Comparison of ENCODE assay signal across 8 cellular contexts in the genomic region with DNA sequence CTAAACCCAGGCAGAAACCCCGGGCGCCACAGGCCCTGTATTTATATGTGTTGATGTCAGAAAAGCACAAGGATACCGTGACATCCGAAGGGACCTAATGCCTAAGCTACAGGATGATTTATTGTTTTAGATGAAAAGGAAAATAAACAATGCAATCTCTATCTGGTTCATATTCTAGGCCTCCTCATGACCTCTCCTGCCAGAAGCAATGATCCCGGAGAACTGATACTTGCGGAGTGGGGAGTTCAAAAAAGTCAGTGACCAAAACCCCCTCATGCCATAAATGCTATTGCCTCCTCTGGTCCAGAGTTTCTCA. TPM values are rescaled to one million over a fixed set of nuclear protein-coding genes. Genes with fewer than 3 reads are reported as not detected.
DNase-seq lines count a peak whose midpoint lies in the region; ATAC-seq and TF ChIP-seq lines count a peak whose summit lies in the region.

No MANE protein-coding gene starts in this region.

- peak overlapping the region; percentile 91 for H3K27ac ChIP-seq in HEK293 (ENCODE audit: extremely low read depth, low read depth, low read length)
- H3K27ac ChIP-seq in spleen: peak overlapping the region; percentile 50 to 90 (median 82)

- no peak overlapping the region for H3K27ac Mint-ChIP-seq in activated CD4-positive, alpha-beta memory T cell treated with anti-CD3 and anti-CD28 coated beads, Interleukin-2, amount 10 ng/mL, durations not matched to agents 7 days and 5 days

- no peaks in the 10 kb centered on the region for H3K36me3 ChIP-seq in HEK293 (ENCODE audit: control insufficient read depth in 2 of 2, insufficient read depth in 1 of 2, low read length in 2 of 2)
- H3K36me3 ChIP-seq in spleen: no peaks in the 10 kb centered on the region

- no peaks in the 10 kb centered on the region for H3K9me3 Mint-ChIP-seq in activated CD4-positive, alpha-beta memory T cell treated with anti-CD3 and anti-CD28 coated beads, Interleukin-2, amount 10 ng/mL, durations not matched to agents 7 days and 5 days

- no peak for TF ChIP-seq POLR2A in spleen (IDR thresholded peaks at IDR 0.05)

- H3K4me3 Mint-ChIP-seq in activated CD4-positive, alpha-beta memory T cell treated with anti-CD3 and anti-CD28 coated beads, Interleukin-2, amount 10 ng/mL, durations not matched to agents 7 days and 5 days: peak overlapping the region; percentile 61

- DNase-seq in activated CD4-positive, alpha-beta memory T cell treated with anti-CD3 and anti-CD28 coated beads, Interleukin-2, amount 10 ng/mL, durations not matched to agents 7 days and 5 days: no peak
- DNase-seq in left ventricle myocardium superior (peak; percentile 34), spleen (no peak), OCI-M2 (lab: John Stamatoyannopoulos, UW; ENCODE audit: unreplicated experiment) (no peak), RKO (ENCODE audit: low spot score) (no peak), HUDEP-2 (lab: John Stamatoyannopoulos, UW; ENCODE audit: unreplicated experiment in 76 of 76) (no peak)
- no peak for DNase-seq in activated effector memory CD4-positive, alpha-beta T cell treated with Interleukin-2 at 50 U/mL for 16 hours

- H3K4me1 Mint-ChIP-seq in activated CD4-positive, alpha-beta memory T cell treated with anti-CD3 and anti-CD28 coated beads, Interleukin-2, amount 10 ng/mL, durations not matched to agents 7 days and 5 days: peaks cover 13% of the 10 kb centered on the region

- H3K4me1 ChIP-seq in HEK293 (ENCODE audit: control insufficient read depth, insufficient read depth, low read length) (peaks cover 36% of the 10 kb centered on the region), spleen (peaks cover 5 to 28% (median 16%) of the 10 kb centered on the region in 6 donors)

- CTCF ChIA-PET in HEK293 (lab: Yijun Ruan, JAX): interaction anchor here (1.1 to 1.7 kb wide), 2 partner anchors 14 to 131 kb away, joined by 3 to 8 read pairs; no protein-coding TSS in a partner anchor
- CTCF ChIA-PET in activated CD4-positive, alpha-beta memory T cell treated with anti-CD3 and anti-CD28 coated beads, Interleukin-2, amount 10 ng/mL, durations not matched to agents 7 days and 5 days (lab: Charles Lee): interaction anchor here (1.4 kb wide), 1 partner anchor 131 kb away, joined by 4 read pairs; no protein-coding TSS in a partner anchor

- peaks cover 0 to 45% (median 13%) of the 10 kb centered on the region in 7 donors for H3K27me3 ChIP-seq in spleen (replicated peaks in 1 of 7)

- POLR2A ChIA-PET in HEK293 (lab: Yijun Ruan, JAX): interaction anchor here (1.0 to 1.5 kb wide), 5 partner anchors 10 to 131 kb away, joined by 3 to 11 read pairs (median 4); no protein-coding TSS in a partner anchor
- POLR2A ChIA-PET in activated CD4-positive, alpha-beta memory T cell treated with anti-CD3 and anti-CD28 coated beads, Interleukin-2, amount 10 ng/mL, durations not matched to agents 7 days and 5 days (lab: Charles Lee): no interaction called here

- intact Hi-C loops in left ventricle myocardium superior (cut with micrococcal nuclease) (no loop called here), spleen (cut with DNase I; ENCODE audit: low total_unique reads) (no loop called here)

- no peaks in the 10 kb centered on the region for H3K9me3 ChIP-seq in HEK293 (ENCODE audit: control insufficient read depth, insufficient read depth, low read depth, low read length)
- H3K9me3 ChIP-seq in spleen: no peaks in the 10 kb centered on the region

- H3K36me3 Mint-ChIP-seq in activated CD4-positive, alpha-beta memory T cell treated with anti-CD3 and anti-CD28 coated beads, Interleukin-2, amount 10 ng/mL, durations not matched to agents 7 days and 5 days (ENCODE audit: low read depth): no peaks in the 10 kb centered on the region

- WGBS in spleen, 5 donors: 21 to 47% (median 38%) methylated on average over 6 of the region's 6 CpGs

- no peak for ATAC-seq in left ventricle myocardium superior

- peak overlapping the region; percentile 71 for H3K4me3 ChIP-seq in HEK293 (ENCODE audit: low read depth, low read length)
- peak overlapping the region in 7 of 8 donors; percentile 48 to 79 (median 56) for H3K4me3 ChIP-seq in spleen

- TF ChIP-seq CTCF in HEK293 (tag by site-specific recombination; IDR thresholded peaks at IDR 0.05) (no peak), spleen (IDR thresholded peaks at IDR 0.05 in 8 of 11, conservative IDR thresholded peaks at IDR 0.05 in 3 of 11) (no peak)

- peaks cover 69% of the 10 kb centered on the region for H3K27me3 Mint-ChIP-seq in activated CD4-positive, alpha-beta memory T cell treated with anti-CD3 and anti-CD28 coated beads, Interleukin-2, amount 10 ng/mL, durations not matched to agents 7 days and 5 days

TF ChIP-seq in HEK293, 187 proteins besides CTCF, POLR2A, EP300 and RAD21 (continues in another document):
- TF ChIP-seq, protein P1, sequence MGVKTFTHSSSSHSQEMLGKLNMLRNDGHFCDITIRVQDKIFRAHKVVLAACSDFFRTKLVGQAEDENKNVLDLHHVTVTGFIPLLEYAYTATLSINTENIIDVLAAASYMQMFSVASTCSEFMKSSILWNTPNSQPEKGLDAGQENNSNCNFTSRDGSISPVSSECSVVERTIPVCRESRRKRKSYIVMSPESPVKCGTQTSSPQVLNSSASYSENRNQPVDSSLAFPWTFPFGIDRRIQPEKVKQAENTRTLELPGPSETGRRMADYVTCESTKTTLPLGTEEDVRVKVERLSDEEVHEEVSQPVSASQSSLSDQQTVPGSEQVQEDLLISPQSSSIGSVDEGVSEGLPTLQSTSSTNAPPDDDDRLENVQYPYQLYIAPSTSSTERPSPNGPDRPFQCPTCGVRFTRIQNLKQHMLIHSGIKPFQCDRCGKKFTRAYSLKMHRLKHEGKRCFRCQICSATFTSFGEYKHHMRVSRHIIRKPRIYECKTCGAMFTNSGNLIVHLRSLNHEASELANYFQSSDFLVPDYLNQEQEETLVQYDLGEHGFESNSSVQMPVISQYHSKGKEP (tag by site-specific recombination; IDR thresholded peaks at IDR 0.05): peak; percentile 72; the same call in 1 of the 2 replicates
- TF ChIP-seq ZBTB17 (tag by site-specific recombination; IDR thresholded peaks at IDR 0.05): 0 out of 2 replicates have a peak, but pooled peaks have one; percentile 24
- TF ChIP-seq ZNF335 (tag by site-specific recombination; conservative IDR thresholded peaks at IDR 0.05): peak; percentile 68
- TF ChIP-seq FEZF1 (tag by site-specific recombination; IDR thresholded peaks at IDR 0.05): peak; percentile 64; the same call in 1 of the 2 replicates
- peak; percentile 57; the same call in 1 of the 2 replicates for TF ChIP-seq ZNF366 (tag by site-specific recombination; conservative IDR thresholded peaks at IDR 0.05)
- peak; percentile 70 for TF ChIP-seq WT1 (tag by site-specific recombination; IDR thresholded peaks at IDR 0.05)
- no peak for TF ChIP-seq ZBTB8A (tag by site-specific recombination; IDR thresholded peaks at IDR 0.05)
- TF ChIP-seq ZNF561 (tag by site-specific recombination; IDR thresholded peaks at IDR 0.05; ENCODE audit: borderline replicate concordance): 0 out of 2 replicates have a peak, but pooled peaks have one; percentile 34
- peak; percentile 87 for TF ChIP-seq SP7 (tag by site-specific recombination; IDR thresholded peaks at IDR 0.05)
- no peak for TF ChIP-seq ZNF473 (tag by site-specific recombination; IDR thresholded peaks at IDR 0.05)
- TF ChIP-seq ZNF585B (tag by site-specific recombination; IDR thresholded peaks at IDR 0.05): no peak
- TF ChIP-seq KLF10 (tag by site-specific recombination; IDR thresholded peaks at IDR 0.05): no peak; the same call in 1 of the 2 replicates
- TF ChIP-seq, protein P2, sequence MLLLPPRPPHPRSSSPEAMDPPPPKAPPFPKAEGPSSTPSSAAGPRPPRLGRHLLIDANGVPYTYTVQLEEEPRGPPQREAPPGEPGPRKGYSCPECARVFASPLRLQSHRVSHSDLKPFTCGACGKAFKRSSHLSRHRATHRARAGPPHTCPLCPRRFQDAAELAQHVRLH (tag by site-specific recombination; IDR thresholded peaks at IDR 0.05): peak; percentile 8; the same call in 1 of the 2 replicates
- 0 out of 2 replicates have a peak, but pooled peaks have one; percentile 34 for TF ChIP-seq ZNF391 (tag by site-specific recombination; IDR thresholded peaks at IDR 0.05; ENCODE audit: borderline replicate concordance, low read depth)
- TF ChIP-seq ZBTB49 (tag by site-specific recombination; IDR thresholded peaks at IDR 0.05; ENCODE audit: low read depth): no peak
- 0 out of 2 replicates have a peak, but pooled peaks have one; percentile 18 for TF ChIP-seq GLI2 (tag by site-specific recombination; IDR thresholded peaks at IDR 0.05; ENCODE audit: borderline replicate concordance, low read depth)
- peak; percentile 72 for TF ChIP-seq ZNF629 (tag by site-specific recombination; IDR thresholded peaks at IDR 0.05)
- peak; percentile 63; the same call in 1 of the 2 replicates for TF ChIP-seq OSR2 (tag by site-specific recombination; IDR thresholded peaks at IDR 0.05)
- TF ChIP-seq ZBTB21 (tag by site-specific recombination; IDR thresholded peaks at IDR 0.05): peak; percentile 13; the same call in 1 of the 2 replicates

RNA-seq across cellular contexts. Expression of gene CSRP2, which starts 0.8 kb away (rescaled TPM):
- under 1 TPM in 1 of 2 experiments, not detected in 1; 0.15 TPM for total RNA-seq in activated CD4-positive, alpha-beta memory T cell treated with anti-CD3 and anti-CD28 coated beads, Interleukin-2, amount 10 ng/mL, durations not matched to agents 7 days and 5 days
- total RNA-seq in left ventricle myocardium superior: 54.1 TPM
- total RNA-seq in spleen: 10 to 100 TPM in 6 of 7 donors, 1 to 10 TPM in 1; 8.9 to 27.0 (median 15.5) TPM
- 10 to 100 TPM; 25.0 to 38.6 (median 33.3) TPM for polyA plus RNA-seq in spleen

Comparison
In these comparisons a context has a peak if more than half of its experiments do, and no peak if none do; other contexts are left out.
1. RNA of gene CSRP2, which starts 0.8 kb away (total RNA-seq): 54.1 TPM in left ventricle myocardium superior (single experiment) and 8.9 to 27.0 TPM in spleen; 0.15 TPM in activated CD4-positive, alpha-beta memory T cell treated with anti-CD3 and anti-CD28 coated beads, Interleukin-2, amount 10 ng/mL, durations not matched to agents 7 days and 5 days; every median in the first group is over 4 times any median in the second.